8 cellular contexts compared by ENCODE assay signal in genomic region chr12:1595026-1595561, GRCh38. TPM values are rescaled to one million over a fixed set of nuclear protein-coding genes. Genes with fewer than 3 reads are reported as not detected.
A peak's percentile ranks its signal among the peaks of the same experiment; 100 is the strongest.
DNase-seq lines count a peak whose midpoint lies in the region; ATAC-seq and TF ChIP-seq lines count a peak whose summit lies in the region.

No MANE protein-coding gene starts in this region.

- peaks cover 22% of the 10 kb centered on the region for H3K36me3 Mint-ChIP-seq in activated CD8-positive, alpha-beta memory T cell treated with anti-CD3 and anti-CD28 coated beads, Interleukin-2, amount 10 ng/mL, durations not matched to agents 7 days and 5 days
- peaks cover 33% of the 10 kb centered on the region for H3K36me3 Mint-ChIP-seq in activated CD4-positive, alpha-beta memory T cell treated with anti-CD3 and anti-CD28 coated beads, Interleukin-2, amount 10 ng/mL, durations not matched to agents 7 days and 5 days (ENCODE audit: low read depth)

- H3K4me3 Mint-ChIP-seq in activated CD8-positive, alpha-beta memory T cell treated with anti-CD3 and anti-CD28 coated beads, Interleukin-2, amount 10 ng/mL, durations not matched to agents 7 days and 5 days: peak overlapping the region; percentile 87
- peak overlapping the region; percentile 87 for H3K4me3 Mint-ChIP-seq in activated CD4-positive, alpha-beta memory T cell treated with anti-CD3 and anti-CD28 coated beads, Interleukin-2, amount 10 ng/mL, durations not matched to agents 7 days and 5 days

- CTCF ChIA-PET in activated CD8-positive, alpha-beta memory T cell treated with anti-CD3 and anti-CD28 coated beads, Interleukin-2, amount 10 ng/mL, durations not matched to agents 7 days and 5 days (lab: Charles Lee): interaction anchor here (2.6 to 4.0 kb wide), 2 partner anchors 7 to 11 kb away, joined by 8 to 34 read pairs; no protein-coding TSS in a partner anchor
- CTCF ChIA-PET in activated CD4-positive, alpha-beta memory T cell treated with anti-CD3 and anti-CD28 coated beads, Interleukin-2, amount 10 ng/mL, durations not matched to agents 7 days and 5 days (lab: Charles Lee): interaction anchor here (3.9 kb wide), 2 partner anchors 7 to 12 kb away, joined by 30 to 36 read pairs; no protein-coding TSS in a partner anchor

- H3K4me3 ChIP-seq in heart left ventricle: peak overlapping the region; percentile 27 to 99 (median 86)

- DNase-seq in activated CD8-positive, alpha-beta memory T cell treated with anti-CD3 and anti-CD28 coated beads, Interleukin-2, amount 10 ng/mL, durations not matched to agents 7 days and 5 days: no peak
- DNase-seq in activated CD8-positive, alpha-beta memory T cell treated with anti-CD3 and anti-CD28 coated beads, Interleukin-2, amount 50 U/mL, for 4 hours: no peak
- no peak for DNase-seq in activated CD4-positive, alpha-beta memory T cell treated with anti-CD3 and anti-CD28 coated beads, Interleukin-2, amount 10 ng/mL, durations not matched to agents 7 days and 5 days
- DNase-seq in heart left ventricle (no peak), sciatic nerve (ENCODE audit: low spot score) (no peak), NCI-H1092 (lab: John Stamatoyannopoulos, UW) (no peak), SKM-1 (lab: John Stamatoyannopoulos, UW; ENCODE audit: unreplicated experiment) (no peak), NCI-H2029 treated with DMSO at 0.1 percent for 48 hours (lab: John Stamatoyannopoulos, UW) (no peak)

- no peak for ATAC-seq in activated CD8-positive, alpha-beta memory T cell treated with anti-CD3 and anti-CD28 coated beads, Interleukin-2, amount 10 ng/mL, durations not matched to agents 7 days and 5 days
- ATAC-seq in heart left ventricle (peak; percentile 1 to 28 (median 8)), sciatic nerve (peak; percentile 56)

- H3K27ac Mint-ChIP-seq in activated CD8-positive, alpha-beta memory T cell treated with anti-CD3 and anti-CD28 coated beads, Interleukin-2, amount 10 ng/mL, durations not matched to agents 7 days and 5 days: peak overlapping the region; percentile 92
- H3K27ac Mint-ChIP-seq in activated CD4-positive, alpha-beta memory T cell treated with anti-CD3 and anti-CD28 coated beads, Interleukin-2, amount 10 ng/mL, durations not matched to agents 7 days and 5 days: peak overlapping the region; percentile 89

- WGBS in heart left ventricle, 4 donors: 9 to 13% (median 11%) methylated on average over 19 of the region's 19 CpGs

- H3K4me1 Mint-ChIP-seq in activated CD8-positive, alpha-beta memory T cell treated with anti-CD3 and anti-CD28 coated beads, Interleukin-2, amount 10 ng/mL, durations not matched to agents 7 days and 5 days: peaks cover 31% of the 10 kb centered on the region
- H3K4me1 Mint-ChIP-seq in activated CD4-positive, alpha-beta memory T cell treated with anti-CD3 and anti-CD28 coated beads, Interleukin-2, amount 10 ng/mL, durations not matched to agents 7 days and 5 days: peaks cover 42% of the 10 kb centered on the region

- intact Hi-C loops in heart left ventricle (cut with DNase I): loop anchor here in 3 of 10 donors (2.0 to 10.0 kb wide), 4 partner anchors 600 to 1020 kb away; partner anchors contain the start of gene ERC1 (in 2 of the 3)
- intact Hi-C loops in sciatic nerve (cut with DNase I): no loop called here

- H3K27ac ChIP-seq in heart left ventricle: peak overlapping the region; percentile 87 to 97 (median 93)

- POLR2A ChIA-PET in activated CD4-positive, alpha-beta memory T cell treated with anti-CD3 and anti-CD28 coated beads, Interleukin-2, amount 10 ng/mL, durations not matched to agents 7 days and 5 days (lab: Charles Lee): interaction anchor here (1.3 to 3.5 kb wide), 3 partner anchors 7 to 468 kb away, joined by 3 to 63 read pairs (median 6); no protein-coding TSS in a partner anchor

- no peak for TF ChIP-seq CTCF in heart left ventricle (IDR thresholded peaks at IDR 0.05)

- no peaks in the 10 kb centered on the region for H3K27me3 ChIP-seq in heart left ventricle

- H3K27me3 Mint-ChIP-seq in activated CD8-positive, alpha-beta memory T cell treated with anti-CD3 and anti-CD28 coated beads, Interleukin-2, amount 10 ng/mL, durations not matched to agents 7 days and 5 days: no peaks in the 10 kb centered on the region
- H3K27me3 Mint-ChIP-seq in activated CD4-positive, alpha-beta memory T cell treated with anti-CD3 and anti-CD28 coated beads, Interleukin-2, amount 10 ng/mL, durations not matched to agents 7 days and 5 days: no peaks in the 10 kb centered on the region

- H3K9me3 ChIP-seq in heart left ventricle: no peaks in the 10 kb centered on the region

- TF ChIP-seq POLR2A in heart left ventricle (IDR thresholded peaks at IDR 0.05): no peak

- H3K4me1 ChIP-seq in heart left ventricle: peaks cover 0 to 47% (median 34%) of the 10 kb centered on the region in 12 donors

- H3K36me3 ChIP-seq in heart left ventricle: no peaks in the 10 kb centered on the region

- H3K9me3 Mint-ChIP-seq in activated CD8-positive, alpha-beta memory T cell treated with anti-CD3 and anti-CD28 coated beads, Interleukin-2, amount 10 ng/mL, durations not matched to agents 7 days and 5 days (ENCODE audit: low read depth): no peaks in the 10 kb centered on the region
- no peaks in the 10 kb centered on the region for H3K9me3 Mint-ChIP-seq in activated CD4-positive, alpha-beta memory T cell treated with anti-CD3 and anti-CD28 coated beads, Interleukin-2, amount 10 ng/mL, durations not matched to agents 7 days and 5 days

RNA-seq across cellular contexts. Expression of gene FBXL14, which starts 0.7 kb away (rescaled TPM):
- 10 to 100 TPM; 28.2 to 33.4 TPM for total RNA-seq in activated CD8-positive, alpha-beta memory T cell treated with anti-CD3 and anti-CD28 coated beads, Interleukin-2, amount 10 ng/mL, durations not matched to agents 7 days and 5 days
- total RNA-seq in activated CD4-positive, alpha-beta memory T cell treated with anti-CD3 and anti-CD28 coated beads, Interleukin-2, amount 10 ng/mL, durations not matched to agents 7 days and 5 days: 10 to 100 TPM; 30.3 to 30.9 TPM
- total RNA-seq in heart left ventricle (10 to 100 TPM in 1 of 9 donors, 1 to 10 TPM in 8; 4.7 to 10.1 (median 8.4) TPM), sciatic nerve (14.0 TPM)
- 1 to 10 TPM; 1.7 to 9.0 TPM for polyA plus RNA-seq in heart left ventricle

RNA-seq across cellular contexts. Expression of gene WNT5B, which starts 33.9 kb away (rescaled TPM):
- 1 to 10 TPM in 1 of 2 experiments, under 1 TPM in 1; 0.70 to 5.8 TPM for total RNA-seq in activated CD8-positive, alpha-beta memory T cell treated with anti-CD3 and anti-CD28 coated beads, Interleukin-2, amount 10 ng/mL, durations not matched to agents 7 days and 5 days
- total RNA-seq in activated CD4-positive, alpha-beta memory T cell treated with anti-CD3 and anti-CD28 coated beads, Interleukin-2, amount 10 ng/mL, durations not matched to agents 7 days and 5 days: 1 to 10 TPM; 1.4 to 1.7 TPM
- total RNA-seq in heart left ventricle: 1 to 10 TPM in 5 of 9 donors, under 1 TPM in 4; 0.52 to 3.9 (median 1.3) TPM
- polyA plus RNA-seq in heart left ventricle: 1 to 10 TPM; 1.3 to 1.7 TPM
- 10.6 TPM for total RNA-seq in sciatic nerve
